ENCODE assay signal across 19 cellular contexts in the genomic region with DNA sequence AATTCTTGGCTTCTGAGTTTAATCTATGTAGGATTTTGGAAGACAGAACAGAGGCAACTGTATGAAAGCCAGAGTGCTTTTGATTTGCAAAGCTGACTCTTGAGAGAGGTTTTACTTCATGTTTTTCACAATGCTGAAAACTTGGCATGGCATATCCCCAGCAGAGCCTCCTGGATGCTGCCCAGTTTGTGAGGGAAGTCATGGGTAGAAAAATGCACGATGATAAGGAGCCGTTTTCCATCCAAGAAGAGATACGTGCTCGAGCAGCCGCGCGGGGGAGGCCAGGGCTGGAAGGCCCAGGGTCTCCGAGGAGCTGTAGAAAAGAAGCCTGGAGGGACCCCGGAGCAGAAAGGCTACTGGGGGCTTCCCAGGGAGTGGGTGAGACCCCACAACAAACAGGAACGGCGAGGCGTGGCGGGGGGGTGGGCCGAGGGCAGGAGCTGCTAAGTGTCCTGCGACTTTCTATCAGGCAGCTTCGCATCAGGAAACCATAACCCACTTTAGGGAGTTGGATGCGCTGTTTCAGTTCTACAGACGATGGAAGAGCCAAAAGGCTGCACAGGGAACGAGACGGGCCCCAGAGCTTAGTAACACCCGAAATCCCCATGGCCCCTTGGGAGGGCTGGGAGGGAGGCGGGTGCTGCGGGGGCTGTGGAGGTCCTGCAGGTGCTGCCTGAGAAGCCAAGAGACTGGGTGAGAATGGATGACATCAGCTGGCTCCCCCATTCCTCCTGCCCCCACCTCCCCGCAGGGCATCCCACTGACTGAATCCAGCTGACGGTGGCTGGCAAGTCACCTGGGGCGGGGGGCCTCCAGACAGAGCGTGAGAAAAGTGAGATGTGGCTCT. TPM values are rescaled to one million over a fixed set of nuclear protein-coding genes. Genes with fewer than 3 reads are reported as not detected.
DNase-seq lines count a peak whose midpoint lies in the region; ATAC-seq and TF ChIP-seq lines count a peak whose summit lies in the region.
"Had no signal": no experiment of that assay in that cellular context is flagged by ENCODE, and none has a peak within 500 bp of the region (broad histone marks: within the 10 kb centered on the region; RNA-seq: fewer than 3 reads in every experiment).

No MANE protein-coding gene starts in this region.

- peaks cover 8% of the 10 kb centered on the region for H3K9me3 Mint-ChIP-seq in WTC11
- H3K9me3 Mint-ChIP-seq: activated T-helper 2 cell treated with anti-CD3 and anti-CD28 coated beads, Interferon-gamma antibody, Interleukin-2, Interleukin-4, amounts not matched to agents 10 μg/mL and 5 μg/mL and 100 μg/mL, durations not matched to agents 14 hours and 24 hours and 36 hours had no signal

- no peaks in the 10 kb centered on the region for H3K27me3 Mint-ChIP-seq in WTC11 (ENCODE audit: low read depth)

- H3K4me1 ChIP-seq in lung (ENCODE audit: control insufficient read depth in 2 of 2, insufficient read depth in 2 of 2, low read length in 2 of 2) (peaks cover 0 to 1% of the 10 kb centered on the region in 2 donors), subcutaneous abdominal adipose tissue (ENCODE audit: control insufficient read depth in 5 of 5, insufficient read depth in 5 of 5, low read length in 5 of 5) (peaks cover 0 to 23% (median 13%) of the 10 kb centered on the region in 5 donors)

- no peaks in the 10 kb centered on the region for H3K27me3 ChIP-seq in lung (ENCODE audit: control insufficient read depth, insufficient read depth)
- peaks cover 0 to 2% (median 0%) of the 10 kb centered on the region in 5 donors for H3K27me3 ChIP-seq in subcutaneous abdominal adipose tissue (ENCODE audit: control insufficient read depth in 5 of 5, insufficient read depth in 4 of 5, low read length in 5 of 5)

- POLR2A ChIA-PET in WTC11 (lab: Charles Lee) = no interaction called here

- H3K9me3 ChIP-seq in lung (ENCODE audit: control insufficient read depth in 2 of 2, insufficient read depth in 1 of 2, low read length in 1 of 2) = no peaks in the 10 kb centered on the region
- no peaks in the 10 kb centered on the region for H3K9me3 ChIP-seq in subcutaneous abdominal adipose tissue (ENCODE audit: control insufficient read depth in 5 of 5, low read length in 5 of 5)

- peak overlapping the region; percentile 42 for H3K27ac Mint-ChIP-seq in WTC11
- H3K27ac Mint-ChIP-seq: activated T-helper 2 cell treated with anti-CD3 and anti-CD28 coated beads, Interferon-gamma antibody, Interleukin-2, Interleukin-4, amounts not matched to agents 10 μg/mL and 5 μg/mL and 100 μg/mL, durations not matched to agents 14 hours and 24 hours and 36 hours; T-helper 17 cell had no signal

- no peak for ATAC-seq in WTC11
- ATAC-seq in lung (ENCODE audit: insufficient read depth, low FRiP score) = peak; percentile 37
- no peak for ATAC-seq in HG03159 (IDR thresholded peaks at IDR 0.05; ENCODE audit: unreplicated experiment)
- ATAC-seq in HG03439 (IDR thresholded peaks at IDR 0.05; ENCODE audit: unreplicated experiment) = no peak
- no peak for ATAC-seq in HG02759 (IDR thresholded peaks at IDR 0.05; ENCODE audit: unreplicated experiment)
- ATAC-seq: T-helper 17 cell had no signal

- TF ChIP-seq CTCF in WTC11 (IDR thresholded peaks at IDR 0.05) = no peak
- no peak for TF ChIP-seq CTCF in lung (IDR thresholded peaks at IDR 0.05; ENCODE audit: control extremely low read depth, extremely low read depth)

- peaks cover 65% of the 10 kb centered on the region for H3K4me1 Mint-ChIP-seq in WTC11

- CTCF ChIA-PET in WTC11 (lab: Charles Lee) = no interaction called here

- H3K4me3 ChIP-seq in lung (no peak overlapping the region), subcutaneous abdominal adipose tissue (ENCODE audit: low read depth in 1 of 5, low read length in 5 of 5) (peak overlapping the region in 3 of 5 donors; percentile 11 to 29 (median 19))

- H3K4me3 Mint-ChIP-seq in WTC11 = no peak overlapping the region
- H3K4me3 Mint-ChIP-seq: T-helper 17 cell had no signal

- DNase-seq in WTC11 (ENCODE audit: low spot score) (no peak), fibroblast of peridontal ligament (ENCODE audit: extremely low read depth) (peak; percentile 37), lung (ENCODE audit: low spot score) (no peak), G401 (ENCODE audit: low spot score) (no peak)
- DNase-seq: activated CD4-positive, CD25-positive, alpha-beta regulatory T cell treated with anti-CD3 and anti-CD28 coated beads, Interleukin-2, amount 50 U/mL, for 72 hours; amniotic stem cell; cortex of kidney; GF-D8; head of caudate nucleus; NCI-H1694; SHP77; T-helper 17 cell had no signal

- H3K36me3 ChIP-seq in lung (ENCODE audit: control insufficient read depth in 2 of 2, insufficient read depth in 2 of 2, low read length in 2 of 2) (no peaks in the 10 kb centered on the region), subcutaneous abdominal adipose tissue (ENCODE audit: control insufficient read depth in 5 of 5, insufficient read depth in 5 of 5, low read length in 5 of 5) (no peaks in the 10 kb centered on the region)

- WGBS in lung, 2 donors = 81 to 90% methylated on average over 27 of the region's 27 CpGs

- H3K9ac ChIP-seq in subcutaneous abdominal adipose tissue (ENCODE audit: low read length in 5 of 5) = no peak overlapping the region

- peaks cover 7% of the 10 kb centered on the region for H3K36me3 Mint-ChIP-seq in WTC11

- H3K27ac ChIP-seq in lung (ENCODE audit: low read depth in 1 of 2, low read length in 1 of 2) (peak overlapping the region in 1 of 2 donors; percentile 18), subcutaneous abdominal adipose tissue (ENCODE audit: low read depth, low read length) (peak overlapping the region; percentile 37)

- in situ Hi-C loops in G401 (cut with HindIII; ENCODE audit: low sequenced_read_pairs) = no loop called here

TF ChIP-seq in WTC11, 78 proteins besides CTCF, POLR2A, EP300 and RAD21:
- TF ChIP-seq GTF2I (CRISPR knock-in tag; conservative IDR thresholded peaks at IDR 0.05) (no peak), TCF7 (CRISPR knock-in tag; IDR thresholded peaks at IDR 0.05; ENCODE audit: low read depth) (no peak), ESRRA (CRISPR knock-in tag; IDR thresholded peaks at IDR 0.05; ENCODE audit: borderline replicate concordance) (no peak), KAT7 (CRISPR knock-in tag; IDR thresholded peaks at IDR 0.05; ENCODE audit: borderline replicate concordance) (no peak), ZNF232 (CRISPR knock-in tag; IDR thresholded peaks at IDR 0.05) (no peak), ELF4 (CRISPR knock-in tag; IDR thresholded peaks at IDR 0.05; ENCODE audit: low read depth) (no peak), ETV6 (CRISPR knock-in tag; IDR thresholded peaks at IDR 0.05) (no peak), ZNF317 (CRISPR knock-in tag; IDR thresholded peaks at IDR 0.05; ENCODE audit: borderline replicate concordance, low read depth) (no peak), ZNF416 (CRISPR knock-in tag; IDR thresholded peaks at IDR 0.05) (no peak), SMAD3 (CRISPR knock-in tag; IDR thresholded peaks at IDR 0.05; ENCODE audit: borderline replicate concordance) (no peak), NFATC4 (CRISPR knock-in tag; IDR thresholded peaks at IDR 0.05) (no peak), NR3C1 (CRISPR knock-in tag; conservative IDR thresholded peaks at IDR 0.05; ENCODE audit: low read depth) (no peak), NR1H2 (CRISPR knock-in tag; IDR thresholded peaks at IDR 0.05) (no peak), JUN (CRISPR knock-in tag; IDR thresholded peaks at IDR 0.05) (no peak), RORB (CRISPR knock-in tag; IDR thresholded peaks at IDR 0.05) (no peak)
- TF ChIP-seq, protein P1, sequence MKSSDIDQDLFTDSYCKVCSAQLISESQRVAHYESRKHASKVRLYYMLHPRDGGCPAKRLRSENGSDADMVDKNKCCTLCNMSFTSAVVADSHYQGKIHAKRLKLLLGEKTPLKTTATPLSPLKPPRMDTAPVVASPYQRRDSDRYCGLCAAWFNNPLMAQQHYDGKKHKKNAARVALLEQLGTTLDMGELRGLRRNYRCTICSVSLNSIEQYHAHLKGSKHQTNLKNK (CRISPR knock-in tag; IDR thresholded peaks at IDR 0.05) = no peak
- TF ChIP-seq, protein P2, sequence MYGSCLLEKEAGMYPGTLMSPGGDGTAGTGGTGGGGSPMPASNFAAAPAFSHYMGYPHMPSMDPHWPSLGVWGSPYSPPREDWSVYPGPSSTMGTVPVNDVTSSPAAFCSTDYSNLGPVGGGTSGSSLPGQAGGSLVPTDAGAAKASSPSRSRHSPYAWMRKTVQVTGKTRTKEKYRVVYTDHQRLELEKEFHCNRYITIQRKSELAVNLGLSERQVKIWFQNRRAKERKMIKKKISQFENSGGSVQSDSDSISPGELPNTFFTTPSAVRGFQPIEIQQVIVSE (CRISPR knock-in tag; IDR thresholded peaks at IDR 0.05; ENCODE audit: borderline replicate concordance) = no peak
- TF ChIP-seq, protein P3, sequence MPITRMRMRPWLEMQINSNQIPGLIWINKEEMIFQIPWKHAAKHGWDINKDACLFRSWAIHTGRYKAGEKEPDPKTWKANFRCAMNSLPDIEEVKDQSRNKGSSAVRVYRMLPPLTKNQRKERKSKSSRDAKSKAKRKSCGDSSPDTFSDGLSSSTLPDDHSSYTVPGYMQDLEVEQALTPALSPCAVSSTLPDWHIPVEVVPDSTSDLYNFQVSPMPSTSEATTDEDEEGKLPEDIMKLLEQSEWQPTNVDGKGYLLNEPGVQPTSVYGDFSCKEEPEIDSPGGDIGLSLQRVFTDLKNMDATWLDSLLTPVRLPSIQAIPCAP (CRISPR knock-in tag; IDR thresholded peaks at IDR 0.05) = no peak
- TF ChIP-seq, protein P4, sequence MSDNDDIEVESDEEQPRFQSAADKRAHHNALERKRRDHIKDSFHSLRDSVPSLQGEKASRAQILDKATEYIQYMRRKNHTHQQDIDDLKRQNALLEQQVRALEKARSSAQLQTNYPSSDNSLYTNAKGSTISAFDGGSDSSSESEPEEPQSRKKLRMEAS (CRISPR knock-in tag; IDR thresholded peaks at IDR 0.05) = no peak

RNA-seq across cellular contexts. Expression of a gene that starts 36.4 kb away (rescaled TPM):
- total RNA-seq in WTC11 (2021) (0.16 to 0.39 TPM (median 0.34 TPM) in 3 replicates), lung (under 1 TPM; 0.23 to 0.28 TPM)
- under 1 TPM; 0.14 to 0.19 TPM for polyA plus RNA-seq in lung
- not detected in 2 replicates for total RNA-seq in G401 (2014; rRNA removed; shearing (Covaris generic))
- total RNA-seq: kidney epithelial cell, NCI-H460 had no signal

RNA-seq across cellular contexts. Expression of a gene that starts 46.2 kb away (rescaled TPM):
- total RNA-seq in WTC11 (2021) = 81.8 to 95.2 TPM (median 83.0 TPM) in 3 replicates
- 10 to 100 TPM; 42.9 to 63.2 TPM for total RNA-seq in lung
- polyA plus RNA-seq in lung = 100 to 1,000 TPM in 1 of 2 donors, 10 to 100 TPM in 1; 59.4 to 120 TPM
- 153 and 158 TPM in 2 replicates for total RNA-seq in G401 (2014; rRNA removed; shearing (Covaris generic))

RNA-seq across cellular contexts. Expression of a gene that starts 47.1 kb away (rescaled TPM):
- total RNA-seq in WTC11 (2021) = 293 to 388 TPM (median 301 TPM) in 3 replicates
- 100 to 1,000 TPM; 129 to 206 TPM for total RNA-seq in lung
- polyA plus RNA-seq in lung = 100 to 1,000 TPM in 1 of 2 donors, 10 to 100 TPM in 1; 80.0 to 109 TPM
- 167 and 216 TPM in 2 replicates for total RNA-seq in G401 (2014; rRNA removed; shearing (Covaris generic))

RNA-seq across cellular contexts. Expression of a gene that starts 54.3 kb away (rescaled TPM):
- total RNA-seq in WTC11 (2021) = 0.53 to 0.68 TPM (median 0.62 TPM) in 3 replicates
- under 1 TPM in 1 of 2 donors, not detected in 1; 0.14 TPM for total RNA-seq in lung
- under 1 TPM; 0.01 to 0.02 TPM for polyA plus RNA-seq in lung
- total RNA-seq in G401 (2014; rRNA removed; shearing (Covaris generic)) = not detected in 2 replicates
- total RNA-seq: activated T-helper 2 cell treated with anti-CD3 and anti-CD28 coated beads, Interferon-gamma antibody, Interleukin-2, Interleukin-4, amounts not matched to agents 10 μg/mL and 5 μg/mL and 100 μg/mL, durations not matched to agents 14 hours and 24 hours and 36 hours; kidney epithelial cell; NCI-H460; T-helper 17 cell had no signal
